ENCODE assay signal across 34 cellular contexts in genomic region chr15:62912282-62912681, GRCh38.
"Had no signal": no experiment of that assay in that cellular context is flagged by ENCODE, and none has a peak within 500 bp of the region (broad histone marks: within the 10 kb centered on the region; RNA-seq: fewer than 3 reads in every experiment).

No MANE protein-coding gene starts in this region.

- H3K9me3 ChIP-seq: adrenal gland, esophagus squamous epithelium, psoas muscle, sigmoid colon had no signal

- H3K9me3 Mint-ChIP-seq: activated CD4-positive, alpha-beta memory T cell treated with anti-CD3 and anti-CD28 coated beads for 36 hours; activated CD4-positive, alpha-beta T cell treated with anti-CD3 and anti-CD28 coated beads, Interleukin-2, amount 10 ng/mL, durations not matched to agents 24 days and 14 days; activated naive CD4-positive, alpha-beta T cell treated with anti-CD3 and anti-CD28 coated beads for 36 hours; activated naive CD8-positive, alpha-beta T cell treated with anti-CD3 and anti-CD28 coated beads for 36 hours; activated T-helper 1 cell treated with anti-CD3 and anti-CD28 coated beads, Interleukin-12 subunit alpha, Interleukin-12 subunit beta, Interleukin-2, Interleukin-4 antibody, amounts not matched to agents 30 ng/mL and 10 ng/mL and 1 ng/mL, durations not matched to agents 14 hours and 24 hours and 36 hours; nephron progenitor cell; stimulated activated memory B cell treated with anti-CD40 and anti-IgM and Interleukin-4, amounts not matched to agents 10 μg/mL and 1 μg/mL and 100 μg/mL, for 72 hours; stimulated activated naive CD8-positive, alpha-beta T cell treated with anti-CD3 and anti-CD28 coated beads, Interleukin-15, amount 100 ng/mL, for 72 hours had no signal

- H3K4me3 ChIP-seq: adrenal gland, esophagus squamous epithelium, heart right ventricle, lung, psoas muscle, sigmoid colon had no signal

- H3K4me3 Mint-ChIP-seq: activated CD4-positive, alpha-beta memory T cell treated with anti-CD3 and anti-CD28 coated beads for 36 hours; activated CD4-positive, alpha-beta T cell treated with anti-CD3 and anti-CD28 coated beads, Interleukin-2, amount 10 ng/mL, durations not matched to agents 24 days and 14 days; activated naive CD4-positive, alpha-beta T cell treated with anti-CD3 and anti-CD28 coated beads for 36 hours; activated naive CD8-positive, alpha-beta T cell treated with anti-CD3 and anti-CD28 coated beads for 36 hours; activated T-helper 1 cell treated with anti-CD3 and anti-CD28 coated beads, Interleukin-12 subunit alpha, Interleukin-12 subunit beta, Interleukin-2, Interleukin-4 antibody, amounts not matched to agents 30 ng/mL and 10 ng/mL and 1 ng/mL, durations not matched to agents 14 hours and 24 hours and 36 hours; nephron progenitor cell; stimulated activated memory B cell treated with anti-CD40 and anti-IgM and Interleukin-4, amounts not matched to agents 10 μg/mL and 1 μg/mL and 100 μg/mL, for 72 hours; stimulated activated naive CD8-positive, alpha-beta T cell treated with anti-CD3 and anti-CD28 coated beads, Interleukin-15, amount 100 ng/mL, for 72 hours; T-helper 17 cell had no signal

- H3K79me2 ChIP-seq: parathyroid adenoma had no signal

- ATAC-seq: stimulated activated memory B cell treated with anti-CD40 and anti-IgM and Interleukin-4, amounts not matched to agents 10 μg/mL and 1 μg/mL and 100 μg/mL, for 72 hours; stimulated activated naive CD8-positive, alpha-beta T cell treated with anti-CD3 and anti-CD28 coated beads, Interleukin-15, amount 100 ng/mL, for 72 hours; T-helper 17 cell had no signal

- H3K36me3 ChIP-seq: adrenal gland, esophagus squamous epithelium, heart right ventricle, sigmoid colon, WERI-Rb-1 had no signal

- H3K27ac ChIP-seq: adrenal gland, epithelial cell of prostate, esophagus squamous epithelium, parathyroid adenoma, psoas muscle, sigmoid colon, WERI-Rb-1 had no signal

- H3K9ac ChIP-seq: parathyroid adenoma had no signal

- H3K36me3 Mint-ChIP-seq: activated CD4-positive, alpha-beta memory T cell treated with anti-CD3 and anti-CD28 coated beads for 36 hours; activated naive CD8-positive, alpha-beta T cell treated with anti-CD3 and anti-CD28 coated beads for 36 hours; stimulated activated memory B cell treated with anti-CD40 and anti-IgM and Interleukin-4, amounts not matched to agents 10 μg/mL and 1 μg/mL and 100 μg/mL, for 72 hours had no signal

- H3K27ac Mint-ChIP-seq: activated CD4-positive, alpha-beta memory T cell treated with anti-CD3 and anti-CD28 coated beads for 36 hours; activated CD4-positive, alpha-beta T cell treated with anti-CD3 and anti-CD28 coated beads, Interleukin-2, amount 10 ng/mL, durations not matched to agents 24 days and 14 days; activated naive CD4-positive, alpha-beta T cell treated with anti-CD3 and anti-CD28 coated beads for 36 hours; activated naive CD8-positive, alpha-beta T cell treated with anti-CD3 and anti-CD28 coated beads for 36 hours; activated T-helper 1 cell treated with anti-CD3 and anti-CD28 coated beads, Interleukin-12 subunit alpha, Interleukin-12 subunit beta, Interleukin-2, Interleukin-4 antibody, amounts not matched to agents 30 ng/mL and 10 ng/mL and 1 ng/mL, durations not matched to agents 14 hours and 24 hours and 36 hours; nephron progenitor cell; stimulated activated memory B cell treated with anti-CD40 and anti-IgM and Interleukin-4, amounts not matched to agents 10 μg/mL and 1 μg/mL and 100 μg/mL, for 72 hours; stimulated activated naive CD8-positive, alpha-beta T cell treated with anti-CD3 and anti-CD28 coated beads, Interleukin-15, amount 100 ng/mL, for 72 hours; T-helper 17 cell had no signal

- DNase-seq: activated CD4-positive, alpha-beta memory T cell treated with anti-CD3 and anti-CD28 coated beads for 36 hours; activated CD4-positive, alpha-beta T cell treated with anti-CD3 and anti-CD28 coated beads, Interleukin-2, amount 10 ng/mL, durations not matched to agents 24 days and 14 days; activated CD4-positive, CD25-positive, alpha-beta regulatory T cell treated with anti-CD3 and anti-CD28 coated beads, Interleukin-2, amount 50 U/mL, for 72 hours; activated CD8-positive, alpha-beta memory T cell treated with anti-CD3 and anti-CD28 coated beads, Interleukin-2, amount 50 U/mL, for 4 hours; activated effector memory CD4-positive, alpha-beta T cell treated with anti-CD3 and anti-CD28 coated beads, Interleukin-2, amount 50 U/mL, for 16 hours; activated naive CD4-positive, alpha-beta T cell treated with anti-CD3 and anti-CD28 coated beads for 36 hours; activated naive CD8-positive, alpha-beta T cell treated with anti-CD3 and anti-CD28 coated beads for 36 hours; activated T-cell treated with anti-CD3 and anti-CD28 coated beads, Interleukin-2, amount 50 U/mL, for 1 hour; adrenal gland; aorta; central memory CD4-positive, alpha-beta T cell; dermis blood vessel endothelial cell; effector CD8-positive, alpha-beta T cell; esophagus squamous epithelium; foreskin melanocyte; heart right ventricle; nucleus accumbens; psoas muscle; sigmoid colon; small intestine; stimulated activated CD4-positive, alpha-beta T cell treated with anti-CD3 and anti-CD28 coated beads, Interleukin-1b, Interleukin-23, amount 100 ng/mL, for 48 hours; stimulated activated CD4-positive, alpha-beta T cell treated with anti-CD3 and anti-CD28 coated beads, Interleukin-4, amount 100 ng/mL, for 4 hours; stimulated activated CD8-positive, alpha-beta memory T cell treated with anti-CD3 and anti-CD28 coated beads, Interleukin-4, amount 100 ng/mL, for 48 hours; stimulated activated naive CD8-positive, alpha-beta T cell treated with anti-CD3 and anti-CD28 coated beads, Interleukin-15, amount 100 ng/mL, for 72 hours; substantia nigra; T-helper 17 cell; T1000 had no signal

- H3K4me1 ChIP-seq: adrenal gland, esophagus squamous epithelium, parathyroid adenoma had no signal

- H2AFZ ChIP-seq: parathyroid adenoma had no signal

- H3K4me1 Mint-ChIP-seq: activated CD4-positive, alpha-beta T cell treated with anti-CD3 and anti-CD28 coated beads, Interleukin-2, amount 10 ng/mL, durations not matched to agents 24 days and 14 days; activated naive CD8-positive, alpha-beta T cell treated with anti-CD3 and anti-CD28 coated beads for 36 hours; stimulated activated memory B cell treated with anti-CD40 and anti-IgM and Interleukin-4, amounts not matched to agents 10 μg/mL and 1 μg/mL and 100 μg/mL, for 72 hours; stimulated activated naive CD8-positive, alpha-beta T cell treated with anti-CD3 and anti-CD28 coated beads, Interleukin-15, amount 100 ng/mL, for 72 hours; T-helper 17 cell had no signal

- H3K27me3 ChIP-seq: adrenal gland, esophagus squamous epithelium, heart right ventricle, sigmoid colon had no signal
